ENCODE assay signal across 20 cellular contexts in the genomic region with DNA sequence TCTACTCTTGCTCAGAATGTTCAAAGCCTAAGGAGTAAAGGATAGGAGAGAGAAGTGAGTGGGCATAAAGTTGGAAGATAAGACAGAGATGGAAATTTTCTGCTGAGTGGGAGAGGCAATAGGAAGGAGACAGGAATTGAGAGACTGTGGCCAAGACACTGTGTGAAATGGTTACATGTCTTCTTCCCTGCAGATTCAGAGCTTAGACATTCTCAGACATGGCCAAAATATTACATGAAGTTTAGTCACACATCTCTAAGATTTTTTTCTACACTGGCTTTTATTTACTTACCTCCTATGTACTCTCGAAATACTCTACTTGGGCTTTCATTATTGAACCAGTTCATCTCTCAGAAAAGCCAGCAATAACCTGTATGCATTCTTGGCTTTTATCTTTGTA.
DNase-seq lines count a peak whose midpoint lies in the region; ATAC-seq and TF ChIP-seq lines count a peak whose summit lies in the region.
"Had no signal": no experiment of that assay in that cellular context is flagged by ENCODE, and none has a peak within 500 bp of the region (broad histone marks: within the 10 kb centered on the region; RNA-seq: fewer than 3 reads in every experiment).

No MANE protein-coding gene starts in this region.

- H3K4me2 ChIP-seq in neural cell (ENCODE audit: low read length) = no peak overlapping the region

- H4K20me1 ChIP-seq in neural cell (ENCODE audit: insufficient read depth) = no peaks in the 10 kb centered on the region

- no peak for TF ChIP-seq CTCF in neural cell (IDR thresholded peaks at IDR 0.05; ENCODE audit: poor library complexity, severe bottlenecking)

- no peak overlapping the region for H3K4me3 ChIP-seq in MG63
- no peak overlapping the region for H3K4me3 ChIP-seq in neural cell (ENCODE audit: low read length)
- no peak overlapping the region for H3K4me3 ChIP-seq in aorta (ENCODE audit: low read length in 2 of 2)
- H3K4me3 ChIP-seq: GM12878 had no signal

- intact Hi-C loops in aorta (cut with DNase I) = no loop called here

- H3K79me2 ChIP-seq in neural cell (replicated peaks; ENCODE audit: insufficient read depth, low read length) = no peaks in the 10 kb centered on the region

- H3K27ac ChIP-seq in caudate nucleus (ENCODE audit: low read depth, low read length) = peak overlapping the region; percentile 13
- H3K27ac ChIP-seq in neural cell (ENCODE audit: low read length) = peak overlapping the region; percentile 47
- H3K27ac ChIP-seq in aorta (ENCODE audit: low read depth in 1 of 2, low read length in 2 of 2) = no peak overlapping the region
- H3K27ac ChIP-seq: C4-2B, RWPE1 had no signal

- H3K36me3 ChIP-seq in MG63 = no peaks in the 10 kb centered on the region
- H3K36me3 ChIP-seq in neural cell (ENCODE audit: insufficient read depth, low read length) = no peaks in the 10 kb centered on the region
- no peaks in the 10 kb centered on the region for H3K36me3 ChIP-seq in aorta (ENCODE audit: control insufficient read depth in 1 of 2, insufficient read depth in 2 of 2, low read length in 1 of 2)

- H3K9ac ChIP-seq in neural cell (ENCODE audit: low read length) = no peak overlapping the region

- no peaks in the 10 kb centered on the region for H3K27me3 ChIP-seq in MG63
- no peaks in the 10 kb centered on the region for H3K27me3 ChIP-seq in neural cell (ENCODE audit: insufficient read depth, low read depth, low read length)
- no peaks in the 10 kb centered on the region for H3K27me3 ChIP-seq in aorta (ENCODE audit: control insufficient read depth in 1 of 2, insufficient read depth in 2 of 2, low read length in 1 of 2)

- H3K9me2 ChIP-seq in neural cell (ENCODE audit: insufficient read depth, low read length) = no peaks in the 10 kb centered on the region

- ATAC-seq in aorta (ENCODE audit: low FRiP score) (no peak), GM18907 (IDR thresholded peaks at IDR 0.05; ENCODE audit: unreplicated experiment) (no peak)
- ATAC-seq: GM12878, HepG2 had no signal

- no peak for TF ChIP-seq RAD21 in neural cell (conservative IDR thresholded peaks at IDR 0.05)

- WGBS in aorta, 2 donors = 89 to 95% methylated on average over 1 of the region's 1 CpG

- H3K9me3 ChIP-seq in MG63 (no peaks in the 10 kb centered on the region; the same call in 1 of the 2 replicates), neural cell (ENCODE audit: low read length) (no peaks in the 10 kb centered on the region), aorta (ENCODE audit: control insufficient read depth, low read length) (no peaks in the 10 kb centered on the region)

- no peak overlapping the region for H2AFZ ChIP-seq in neural cell (ENCODE audit: low read depth, low read length)

- no peak for TF ChIP-seq EP300 in neural cell (conservative IDR thresholded peaks at IDR 0.05; ENCODE audit: poor library complexity, severe bottlenecking)

- H3K4me1 ChIP-seq in aorta (ENCODE audit: control insufficient read depth in 1 of 2, insufficient read depth in 2 of 2, low read length in 2 of 2) = no peaks in the 10 kb centered on the region

- no peaks in the 10 kb centered on the region for H3F3A ChIP-seq in neural cell (ENCODE audit: insufficient read depth, low read length, poor library complexity, severe bottlenecking)

- DNase-seq in EL = peak; percentile 11
- peak; percentile 18 for DNase-seq in MG63
- no peak for DNase-seq in caudate nucleus (lab: John Stamatoyannopoulos, UW)
- no peak for DNase-seq in aorta
- no peak for DNase-seq in D341Med (ENCODE audit: low spot score)
- DNase-seq in midbrain (lab: John Stamatoyannopoulos, UW) = no peak
- DNase-seq: AML-193, DND-41, GF-D8, KG1, MV-4-11, NCI-H187, NCI-H2227 treated with DMSO at 0.1 percent for 48 hours, NCI-H524 had no signal

TF ChIP-seq in neural cell, 6 proteins besides CTCF, POLR2A, EP300 and RAD21:
- TF ChIP-seq TAF1 (IDR thresholded peaks at IDR 0.05; ENCODE audit: low read depth) (no peak), EZH2 (IDR thresholded peaks at IDR 0.05; ENCODE audit: borderline replicate concordance, insufficient read depth, low read length, poor library complexity, severe bottlenecking) (no peak), MXI1 (conservative IDR thresholded peaks at IDR 0.05; ENCODE audit: poor library complexity, severe bottlenecking) (no peak), SMC3 (conservative IDR thresholded peaks at IDR 0.05; ENCODE audit: poor library complexity) (no peak), POLR2AphosphoS5 (IDR thresholded peaks at IDR 0.05) (no peak), REST (IDR thresholded peaks at IDR 0.05; ENCODE audit: borderline replicate concordance) (no peak)
TF ChIP-seq in neural cell: peak in this region for 0.

Comparison
In these comparisons a context has a peak if more than half of its experiments do, and no peak if none do; other contexts are left out.
1. DNase-seq: peak in EL (single experiment) and MG63 (single experiment); none in caudate nucleus (0 of 61), aorta (0 of 2), D341Med (single experiment) and midbrain (single experiment).
2. H3K27ac ChIP-seq: peak in caudate nucleus (single experiment) and neural cell (single experiment); none in aorta (0 of 2).